ENCODE assay signal across 6 cellular contexts in genomic region chr16:67538666-67539101, GRCh38. TPM values are rescaled to one million over a fixed set of nuclear protein-coding genes. Genes with fewer than 3 reads are reported as not detected.
DNase-seq lines count a peak whose midpoint lies in the region; ATAC-seq, FAIRE-seq and TF ChIP-seq lines count a peak whose summit lies in the region.

No MANE protein-coding gene starts in this region.

- no peak overlapping the region for H3K27ac ChIP-seq in CD8-positive, alpha-beta memory T cell (ENCODE audit: low read depth, low read length)

- peaks cover 0 to 1% of the 10 kb centered on the region in 2 donors for H3K27me3 Mint-ChIP-seq in CD8-positive, alpha-beta memory T cell
- H3K27me3 Mint-ChIP-seq in activated naive CD8-positive, alpha-beta T cell treated with anti-CD3 and anti-CD28 coated beads, Interleukin-2, amount 10 ng/mL, durations not matched to agents 7 days and 5 days, result peaks cover 19% of the 10 kb centered on the region

- FAIRE-seq in HTR-8/SVneo (lab: Jason Lieb, UNC), result no peak

- ATAC-seq in activated naive CD8-positive, alpha-beta T cell treated with anti-CD3 and anti-CD28 coated beads, Interleukin-2, amount 10 ng/mL, durations not matched to agents 7 days and 5 days (ENCODE audit: low read depth), result no peak
- ATAC-seq in mucosa of descending colon, result peak; percentile 18

- H3K9me3 Mint-ChIP-seq in CD8-positive, alpha-beta memory T cell, result no peaks in the 10 kb centered on the region
- H3K9me3 Mint-ChIP-seq in activated naive CD8-positive, alpha-beta T cell treated with anti-CD3 and anti-CD28 coated beads, Interleukin-2, amount 10 ng/mL, durations not matched to agents 7 days and 5 days, result no peaks in the 10 kb centered on the region

- DNase-seq in CD8-positive, alpha-beta memory T cell, result no peak
- no peak for DNase-seq in activated naive CD8-positive, alpha-beta T cell treated with anti-CD3 and anti-CD28 coated beads, Interleukin-2, amount 10 ng/mL, durations not matched to agents 7 days and 5 days
- DNase-seq in mucosa of descending colon (no peak), HTR-8/SVneo (ENCODE audit: insufficient read length, low spot score) (no peak), hypothalamus (lab: John Stamatoyannopoulos, UW) (no peak), NCI-H524 treated with DMSO at 0.1 percent for 48 hours (lab: John Stamatoyannopoulos, UW) (no peak)

- peak overlapping the region; percentile 60 for H3K4me3 ChIP-seq in CD8-positive, alpha-beta memory T cell (ENCODE audit: low read length)
- no peak overlapping the region for H3K4me3 ChIP-seq in mucosa of descending colon

- H3K27ac Mint-ChIP-seq in CD8-positive, alpha-beta memory T cell, result peak overlapping the region; percentile 71 to 94 (median 84)
- peak overlapping the region; percentile 31 for H3K27ac Mint-ChIP-seq in activated naive CD8-positive, alpha-beta T cell treated with anti-CD3 and anti-CD28 coated beads, Interleukin-2, amount 10 ng/mL, durations not matched to agents 7 days and 5 days

- CTCF ChIA-PET in CD8-positive, alpha-beta memory T cell (lab: Charles Lee), result interaction anchor here (1.0 to 13.7 kb wide), 4 partner anchors 10 to 106 kb away, joined by 3 to 125 read pairs (median 12); partner anchors contain the start of genes CARMIL2 and RIPOR1

- peak overlapping the region; percentile 76 to 91 (median 80) for H3K4me3 Mint-ChIP-seq in CD8-positive, alpha-beta memory T cell
- H3K4me3 Mint-ChIP-seq in activated naive CD8-positive, alpha-beta T cell treated with anti-CD3 and anti-CD28 coated beads, Interleukin-2, amount 10 ng/mL, durations not matched to agents 7 days and 5 days, result peak overlapping the region; percentile 65

- peaks cover 33% of the 10 kb centered on the region for H3K4me1 ChIP-seq in CD8-positive, alpha-beta memory T cell (ENCODE audit: insufficient read depth, low read length)
- peaks cover 11% of the 10 kb centered on the region for H3K4me1 ChIP-seq in mucosa of descending colon (ENCODE audit: low read depth)

- H3K36me3 ChIP-seq in CD8-positive, alpha-beta memory T cell (ENCODE audit: insufficient read depth, low read length), result no peaks in the 10 kb centered on the region
- H3K36me3 ChIP-seq in mucosa of descending colon (ENCODE audit: low read depth), result no peaks in the 10 kb centered on the region

- H3K36me3 Mint-ChIP-seq in CD8-positive, alpha-beta memory T cell, result peaks cover 0 to 29% (median 0%) of the 10 kb centered on the region in 3 donors
- peaks cover 6% of the 10 kb centered on the region for H3K36me3 Mint-ChIP-seq in activated naive CD8-positive, alpha-beta T cell treated with anti-CD3 and anti-CD28 coated beads, Interleukin-2, amount 10 ng/mL, durations not matched to agents 7 days and 5 days

- POLR2A ChIA-PET in CD8-positive, alpha-beta memory T cell (lab: Charles Lee), result interaction anchor here (1.5 to 1.7 kb wide), 3 partner anchors 9 to 24 kb away, joined by 3 to 15 read pairs (median 5); partner anchors contain the start of gene CTCF
- POLR2A ChIA-PET in activated naive CD8-positive, alpha-beta T cell treated with anti-CD3 and anti-CD28 coated beads, Interleukin-2, amount 10 ng/mL, durations not matched to agents 7 days and 5 days (lab: Charles Lee), result interaction anchor here (2.0 to 3.2 kb wide), 2 partner anchors 9 to 24 kb away, joined by 14 to 16 read pairs; partner anchors contain the start of gene CTCF

- intact Hi-C loops in mucosa of descending colon (cut with DNase I, micrococcal nuclease), result no loop called here

- no peak for TF ChIP-seq CTCF in mucosa of descending colon (IDR thresholded peaks at IDR 0.05)

- H3K27me3 ChIP-seq in CD8-positive, alpha-beta memory T cell (ENCODE audit: insufficient read depth, low read length, poor library complexity, severe bottlenecking), result no peaks in the 10 kb centered on the region

- no peaks in the 10 kb centered on the region for H3K9me3 ChIP-seq in CD8-positive, alpha-beta memory T cell (ENCODE audit: low read length)
- no peaks in the 10 kb centered on the region for H3K9me3 ChIP-seq in mucosa of descending colon

- H3K4me1 Mint-ChIP-seq in CD8-positive, alpha-beta memory T cell, result peaks cover 29 to 56% (median 34%) of the 10 kb centered on the region in 3 donors
- H3K4me1 Mint-ChIP-seq in activated naive CD8-positive, alpha-beta T cell treated with anti-CD3 and anti-CD28 coated beads, Interleukin-2, amount 10 ng/mL, durations not matched to agents 7 days and 5 days, result peaks cover 28% of the 10 kb centered on the region

RNA-seq across cellular contexts. Expression of gene RIPOR1, which starts 10.1 kb away (rescaled TPM):
- total RNA-seq in CD8-positive, alpha-beta memory T cell, result 10 to 100 TPM; 23.2 to 27.4 TPM
- polyA plus RNA-seq in CD8-positive, alpha-beta memory T cell, result 6.1 TPM
- total RNA-seq in activated naive CD8-positive, alpha-beta T cell treated with anti-CD3 and anti-CD28 coated beads, Interleukin-2, amount 10 ng/mL, durations not matched to agents 7 days and 5 days, result 10 to 100 TPM; 28.7 to 35.7 TPM
- 10 to 100 TPM; 10.9 to 74.7 (median 20.5) TPM for total RNA-seq in mucosa of descending colon

RNA-seq across cellular contexts. Expression of gene CTCF, which starts 23.6 kb away (rescaled TPM):
- total RNA-seq in CD8-positive, alpha-beta memory T cell, result 10 to 100 TPM; 65.4 to 67.4 TPM
- polyA plus RNA-seq in CD8-positive, alpha-beta memory T cell, result 66.4 TPM
- 10 to 100 TPM; 69.9 to 72.3 TPM for total RNA-seq in activated naive CD8-positive, alpha-beta T cell treated with anti-CD3 and anti-CD28 coated beads, Interleukin-2, amount 10 ng/mL, durations not matched to agents 7 days and 5 days
- total RNA-seq in mucosa of descending colon, result 10 to 100 TPM; 41.1 to 55.5 (median 43.4) TPM

RNA-seq across cellular contexts. Expression of gene AGRP, which starts 55.3 kb away (rescaled TPM):
- total RNA-seq in CD8-positive, alpha-beta memory T cell, result not detected
- polyA plus RNA-seq in CD8-positive, alpha-beta memory T cell, result not detected
- total RNA-seq in activated naive CD8-positive, alpha-beta T cell treated with anti-CD3 and anti-CD28 coated beads, Interleukin-2, amount 10 ng/mL, durations not matched to agents 7 days and 5 days, result not detected
- total RNA-seq in mucosa of descending colon, result not detected

RNA-seq across cellular contexts. Expression of gene ATP6V0D1, which starts 57.7 kb away (rescaled TPM):
- total RNA-seq in CD8-positive, alpha-beta memory T cell, result 10 to 100 TPM; 49.3 to 57.6 TPM
- 107 TPM for polyA plus RNA-seq in CD8-positive, alpha-beta memory T cell
- 10 to 100 TPM; 41.8 to 48.8 TPM for total RNA-seq in activated naive CD8-positive, alpha-beta T cell treated with anti-CD3 and anti-CD28 coated beads, Interleukin-2, amount 10 ng/mL, durations not matched to agents 7 days and 5 days
- total RNA-seq in mucosa of descending colon, result 100 to 1,000 TPM; 152 to 253 (median 228) TPM
